In genomic region chr3:181694805-181695660, GRCh38 we compare ENCODE assay signal across 9 cellular contexts. TPM values are rescaled to one million over a fixed set of nuclear protein-coding genes. Genes with fewer than 3 reads are reported as not detected.
DNase-seq lines count a peak whose midpoint lies in the region; ATAC-seq, FAIRE-seq and TF ChIP-seq lines count a peak whose summit lies in the region.
"Had no signal": no experiment of that assay in that cellular context is flagged by ENCODE, and none has a peak within 500 bp of the region (broad histone marks: within the 10 kb centered on the region; RNA-seq: fewer than 3 reads in every experiment).

No MANE protein-coding gene starts in this region.

- intact Hi-C loops in activated T-helper 2 cell treated with anti-CD3 and anti-CD28 coated beads, Interferon-gamma antibody, Interleukin-2, Interleukin-4, amounts not matched to agents 10 μg/mL and 5 μg/mL and 100 μg/mL, durations not matched to agents 14 hours and 24 hours and 36 hours (cut with micrococcal nuclease), result no loop called here

- no peak for DNase-seq in activated T-cell treated with anti-CD3 and anti-CD28 coated beads, Interleukin-2, amount 50 U/mL, for 72 hours
- DNase-seq in activated T-cell treated with anti-CD3 and anti-CD28 coated beads, Interleukin-2, amount 50 U/mL, for 1 hour, result no peak
- DNase-seq in fibroblast of pulmonary artery (ENCODE audit: low read depth) (no peak), HTR-8/SVneo (ENCODE audit: insufficient read length, low spot score) (no peak), NCI-H524 (lab: John Stamatoyannopoulos, UW) (no peak)
- no peak for DNase-seq in activated T-helper 2 cell treated with anti-CD3 and anti-CD28 coated beads, Interferon-gamma antibody, Interleukin-2, Interleukin-4, amounts not matched to agents 10 μg/mL and 5 μg/mL and 100 μg/mL, durations not matched to agents 14 hours and 24 hours and 36 hours (ENCODE audit: low spot score)
- DNase-seq: NCI-H2081 had no signal

- no peaks in the 10 kb centered on the region for H3K9me3 ChIP-seq in muscle layer of colon (ENCODE audit: low read length)

- ATAC-seq in activated T-cell treated with anti-CD3 and anti-CD28 coated beads, Interleukin-2, amount 50 U/mL, for 72 hours (replicated peaks in 1 of 2), result peak; percentile 53 to 61

- H3K27ac ChIP-seq in muscle layer of colon (ENCODE audit: low read depth, low read length) (no peak overlapping the region), urinary bladder (ENCODE audit: low read depth) (no peak overlapping the region)

- FAIRE-seq in HTR-8/SVneo (lab: Jason Lieb, UNC), result no peak

- peak overlapping the region; percentile 33 for H3K4me3 ChIP-seq in fibroblast of pulmonary artery (replicated peaks; ENCODE audit: low read depth, low read length)
- peak overlapping the region; percentile 9 to 52 for H3K4me3 ChIP-seq in muscle layer of colon (ENCODE audit: low read depth in 1 of 2, low read length in 2 of 2)
- peak overlapping the region; percentile 31 for H3K4me3 ChIP-seq in urinary bladder (ENCODE audit: low read depth, low read length)

- H3K27me3 ChIP-seq in muscle layer of colon (ENCODE audit: control insufficient read depth in 1 of 2, insufficient read depth in 2 of 2, low read length in 2 of 2), result peaks cover 46 to 53% of the 10 kb centered on the region in 2 donors

- peaks cover 2 to 4% of the 10 kb centered on the region in 2 donors for H3K36me3 Mint-ChIP-seq in activated T-cell treated with anti-CD3 and anti-CD28 coated beads, Interleukin-2, amount 50 U/mL, for 72 hours (ENCODE audit: insufficient read depth in 2 of 2)
- no peaks in the 10 kb centered on the region for H3K36me3 Mint-ChIP-seq in activated T-helper 2 cell treated with anti-CD3 and anti-CD28 coated beads, Interferon-gamma antibody, Interleukin-2, Interleukin-4, amounts not matched to agents 10 μg/mL and 5 μg/mL and 100 μg/mL, durations not matched to agents 14 hours and 24 hours and 36 hours (ENCODE audit: low read depth)

- H3K9ac ChIP-seq in muscle layer of colon (ENCODE audit: low read length), result no peak overlapping the region

- H3K27ac Mint-ChIP-seq in activated T-cell treated with anti-CD3 and anti-CD28 coated beads, Interleukin-2, amount 50 U/mL, for 72 hours, result no peak overlapping the region
- no peak overlapping the region for H3K27ac Mint-ChIP-seq in activated T-helper 2 cell treated with anti-CD3 and anti-CD28 coated beads, Interferon-gamma antibody, Interleukin-2, Interleukin-4, amounts not matched to agents 10 μg/mL and 5 μg/mL and 100 μg/mL, durations not matched to agents 14 hours and 24 hours and 36 hours

- H3K36me3 ChIP-seq in muscle layer of colon (ENCODE audit: insufficient read depth, low read length), result no peaks in the 10 kb centered on the region
- no peaks in the 10 kb centered on the region for H3K36me3 ChIP-seq in urinary bladder (ENCODE audit: insufficient read depth)

- no peak for TF ChIP-seq CTCF in fibroblast of pulmonary artery (IDR thresholded peaks at IDR 0.05; ENCODE audit: low read length, missing control alignments)

- peaks cover 71% of the 10 kb centered on the region for H3K27me3 Mint-ChIP-seq in activated T-cell treated with anti-CD3 and anti-CD28 coated beads, Interleukin-2, amount 50 U/mL, for 72 hours (ENCODE audit: low read depth)
- H3K27me3 Mint-ChIP-seq in activated T-helper 2 cell treated with anti-CD3 and anti-CD28 coated beads, Interferon-gamma antibody, Interleukin-2, Interleukin-4, amounts not matched to agents 10 μg/mL and 5 μg/mL and 100 μg/mL, durations not matched to agents 14 hours and 24 hours and 36 hours (ENCODE audit: low read depth), result peaks cover 68% of the 10 kb centered on the region

- H3K4me1 ChIP-seq in muscle layer of colon (ENCODE audit: insufficient read depth, low read length) (peaks cover 12% of the 10 kb centered on the region), urinary bladder (ENCODE audit: insufficient read depth) (no peaks in the 10 kb centered on the region)

- 4% methylated on average over 53 of the region's 53 CpGs for WGBS in urinary bladder

- no peaks in the 10 kb centered on the region for H3K9me3 Mint-ChIP-seq in activated T-cell treated with anti-CD3 and anti-CD28 coated beads, Interleukin-2, amount 50 U/mL, for 72 hours
- no peaks in the 10 kb centered on the region for H3K9me3 Mint-ChIP-seq in activated T-helper 2 cell treated with anti-CD3 and anti-CD28 coated beads, Interferon-gamma antibody, Interleukin-2, Interleukin-4, amounts not matched to agents 10 μg/mL and 5 μg/mL and 100 μg/mL, durations not matched to agents 14 hours and 24 hours and 36 hours

- H3K4me3 Mint-ChIP-seq in activated T-cell treated with anti-CD3 and anti-CD28 coated beads, Interleukin-2, amount 50 U/mL, for 72 hours, result peak overlapping the region; percentile 45 to 72
- H3K4me3 Mint-ChIP-seq in activated T-helper 2 cell treated with anti-CD3 and anti-CD28 coated beads, Interferon-gamma antibody, Interleukin-2, Interleukin-4, amounts not matched to agents 10 μg/mL and 5 μg/mL and 100 μg/mL, durations not matched to agents 14 hours and 24 hours and 36 hours (ENCODE audit: low read depth), result no peak overlapping the region

- peaks cover 12% of the 10 kb centered on the region for H3K4me1 Mint-ChIP-seq in activated T-cell treated with anti-CD3 and anti-CD28 coated beads, Interleukin-2, amount 50 U/mL, for 72 hours (ENCODE audit: low read depth)
- H3K4me1 Mint-ChIP-seq in activated T-helper 2 cell treated with anti-CD3 and anti-CD28 coated beads, Interferon-gamma antibody, Interleukin-2, Interleukin-4, amounts not matched to agents 10 μg/mL and 5 μg/mL and 100 μg/mL, durations not matched to agents 14 hours and 24 hours and 36 hours (ENCODE audit: low read depth), result peaks cover 9% of the 10 kb centered on the region

RNA-seq across cellular contexts. Expression of gene SOX2, which starts 16.7 kb away (rescaled TPM):
- under 1 TPM in 1 of 2 donors, not detected in 1; 0.16 TPM for total RNA-seq in activated T-cell treated with anti-CD3 and anti-CD28 coated beads, Interleukin-2, amount 50 U/mL, for 72 hours
- 3.8 TPM for total RNA-seq in urinary bladder
- polyA plus RNA-seq in urinary bladder, result 2.2 TPM
- total RNA-seq in activated T-helper 2 cell treated with anti-CD3 and anti-CD28 coated beads, Interferon-gamma antibody, Interleukin-2, Interleukin-4, amounts not matched to agents 10 μg/mL and 5 μg/mL and 100 μg/mL, durations not matched to agents 14 hours and 24 hours and 36 hours, result not detected in 2 replicates
